Comparison of ENCODE assay signal across 1 cellular context in the genomic region with DNA sequence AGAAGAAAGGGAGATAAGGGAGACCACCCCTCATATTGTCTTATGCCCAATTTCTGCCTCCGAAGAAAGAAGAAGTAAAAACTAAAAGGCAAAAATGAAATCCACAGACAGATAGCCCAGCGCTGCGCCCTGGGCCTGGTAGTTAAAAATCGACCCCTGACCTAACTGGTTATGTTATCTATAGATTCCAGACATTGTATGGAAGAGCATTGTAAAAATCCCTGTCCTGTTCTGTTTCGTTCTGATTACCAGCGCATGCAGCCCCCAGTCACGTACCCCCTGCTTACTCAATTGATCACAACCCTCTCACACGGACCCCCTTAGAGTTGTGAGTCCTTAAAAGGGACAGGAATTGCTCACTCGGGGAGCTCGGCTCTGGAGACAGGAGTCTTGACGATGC.
TF ChIP-seq lines count a peak whose summit lies in the region.
"Not testable (repeated sequence)": the region's sequence is repeated elsewhere in the genome, so short reads cannot be mapped to it uniquely, and the experiment has no call there.

No MANE protein-coding gene starts in this region.

TF ChIP-seq in K562, 482 proteins besides CTCF, POLR2A, EP300 and RAD21 (continued from another document):
- TF ChIP-seq NR2C1 (IDR thresholded peaks at IDR 0.05), result peak; percentile 74
- peak; percentile 85 for TF ChIP-seq NR2C1 (tag; IDR thresholded peaks at IDR 0.05)
- TF ChIP-seq CCNT2 (IDR thresholded peaks at IDR 0.05; ENCODE audit: borderline replicate concordance, extremely low read depth, insufficient read length, low read depth, low read length), result peak; percentile 20
- peak; percentile 32; the same call in 1 of the 2 replicates for TF ChIP-seq DMBX1 (CRISPR knock-in tag; IDR thresholded peaks at IDR 0.05; ENCODE audit: borderline replicate concordance)
- peak; percentile 91 to 93 for TF ChIP-seq KDM1A (IDR thresholded peaks at IDR 0.05)
- TF ChIP-seq DPF2 (IDR thresholded peaks at IDR 0.05), result peak; percentile 71
- TF ChIP-seq SMARCA4 (IDR thresholded peaks at IDR 0.05), result peak; percentile 82
- TF ChIP-seq, protein P1, sequence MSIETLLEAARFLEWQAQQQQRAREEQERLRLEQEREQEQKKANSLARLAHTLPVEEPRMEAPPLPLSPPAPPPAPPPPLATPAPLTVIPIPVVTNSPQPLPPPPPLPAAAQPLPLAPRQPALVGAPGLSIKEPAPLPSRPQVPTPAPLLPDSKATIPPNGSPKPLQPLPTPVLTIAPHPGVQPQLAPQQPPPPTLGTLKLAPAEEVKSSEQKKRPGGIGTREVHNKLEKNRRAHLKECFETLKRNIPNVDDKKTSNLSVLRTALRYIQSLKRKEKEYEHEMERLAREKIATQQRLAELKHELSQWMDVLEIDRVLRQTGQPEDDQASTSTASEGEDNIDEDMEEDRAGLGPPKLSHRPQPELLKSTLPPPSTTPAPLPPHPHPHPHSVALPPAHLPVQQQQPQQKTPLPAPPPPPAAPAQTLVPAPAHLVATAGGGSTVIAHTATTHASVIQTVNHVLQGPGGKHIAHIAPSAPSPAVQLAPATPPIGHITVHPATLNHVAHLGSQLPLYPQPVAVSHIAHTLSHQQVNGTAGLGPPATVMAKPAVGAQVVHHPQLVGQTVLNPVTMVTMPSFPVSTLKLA (conservative IDR thresholded peaks at IDR 0.05), result peak in 1 of 2 experiments; percentile 28; a peak in 1 of 4 replicates
- TF ChIP-seq, protein P2, sequence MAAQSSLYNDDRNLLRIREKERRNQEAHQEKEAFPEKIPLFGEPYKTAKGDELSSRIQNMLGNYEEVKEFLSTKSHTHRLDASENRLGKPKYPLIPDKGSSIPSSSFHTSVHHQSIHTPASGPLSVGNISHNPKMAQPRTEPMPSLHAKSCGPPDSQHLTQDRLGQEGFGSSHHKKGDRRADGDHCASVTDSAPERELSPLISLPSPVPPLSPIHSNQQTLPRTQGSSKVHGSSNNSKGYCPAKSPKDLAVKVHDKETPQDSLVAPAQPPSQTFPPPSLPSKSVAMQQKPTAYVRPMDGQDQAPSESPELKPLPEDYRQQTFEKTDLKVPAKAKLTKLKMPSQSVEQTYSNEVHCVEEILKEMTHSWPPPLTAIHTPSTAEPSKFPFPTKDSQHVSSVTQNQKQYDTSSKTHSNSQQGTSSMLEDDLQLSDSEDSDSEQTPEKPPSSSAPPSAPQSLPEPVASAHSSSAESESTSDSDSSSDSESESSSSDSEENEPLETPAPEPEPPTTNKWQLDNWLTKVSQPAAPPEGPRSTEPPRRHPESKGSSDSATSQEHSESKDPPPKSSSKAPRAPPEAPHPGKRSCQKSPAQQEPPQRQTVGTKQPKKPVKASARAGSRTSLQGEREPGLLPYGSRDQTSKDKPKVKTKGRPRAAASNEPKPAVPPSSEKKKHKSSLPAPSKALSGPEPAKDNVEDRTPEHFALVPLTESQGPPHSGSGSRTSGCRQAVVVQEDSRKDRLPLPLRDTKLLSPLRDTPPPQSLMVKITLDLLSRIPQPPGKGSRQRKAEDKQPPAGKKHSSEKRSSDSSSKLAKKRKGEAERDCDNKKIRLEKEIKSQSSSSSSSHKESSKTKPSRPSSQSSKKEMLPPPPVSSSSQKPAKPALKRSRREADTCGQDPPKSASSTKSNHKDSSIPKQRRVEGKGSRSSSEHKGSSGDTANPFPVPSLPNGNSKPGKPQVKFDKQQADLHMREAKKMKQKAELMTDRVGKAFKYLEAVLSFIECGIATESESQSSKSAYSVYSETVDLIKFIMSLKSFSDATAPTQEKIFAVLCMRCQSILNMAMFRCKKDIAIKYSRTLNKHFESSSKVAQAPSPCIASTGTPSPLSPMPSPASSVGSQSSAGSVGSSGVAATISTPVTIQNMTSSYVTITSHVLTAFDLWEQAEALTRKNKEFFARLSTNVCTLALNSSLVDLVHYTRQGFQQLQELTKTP (IDR thresholded peaks at IDR 0.05; ENCODE audit: low read depth in 1 of 2, partially characterized antibody in 2 of 2), result peak in 1 of 2 experiments; percentile 24
- TF ChIP-seq NRF1 (conservative IDR thresholded peaks at IDR 0.05 in 1 of 2, IDR thresholded peaks at IDR 0.05 in 1 of 2), result 0 out of 4 replicates have a peak, but pooled peaks have one; percentile 16 to 26
- 0 out of 4 replicates have a peak, but pooled peaks of 1 of the 2 experiments have one; percentile 58 for TF ChIP-seq NONO (IDR thresholded peaks at IDR 0.05; ENCODE audit: low read depth in 2 of 2, low read length in 1 of 2)
- peak; percentile 88 for TF ChIP-seq TCF3 (CRISPR knock-in tag; IDR thresholded peaks at IDR 0.05)
- TF ChIP-seq LEF1 (IDR thresholded peaks at IDR 0.05), result 0 out of 2 replicates have a peak, but pooled peaks have one; percentile 19
- TF ChIP-seq CBFA2T2 (conservative IDR thresholded peaks at IDR 0.05), result peak; percentile 88
- TF ChIP-seq, protein P3, sequence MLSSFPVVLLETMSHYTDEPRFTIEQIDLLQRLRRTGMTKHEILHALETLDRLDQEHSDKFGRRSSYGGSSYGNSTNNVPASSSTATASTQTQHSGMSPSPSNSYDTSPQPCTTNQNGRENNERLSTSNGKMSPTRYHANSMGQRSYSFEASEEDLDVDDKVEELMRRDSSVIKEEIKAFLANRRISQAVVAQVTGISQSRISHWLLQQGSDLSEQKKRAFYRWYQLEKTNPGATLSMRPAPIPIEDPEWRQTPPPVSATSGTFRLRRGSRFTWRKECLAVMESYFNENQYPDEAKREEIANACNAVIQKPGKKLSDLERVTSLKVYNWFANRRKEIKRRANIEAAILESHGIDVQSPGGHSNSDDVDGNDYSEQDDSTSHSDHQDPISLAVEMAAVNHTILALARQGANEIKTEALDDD (IDR thresholded peaks at IDR 0.05), result peak; percentile 83
- peak; percentile 86 for TF ChIP-seq NCOR1 (IDR thresholded peaks at IDR 0.05)
- peak; percentile 35 to 63; a peak in 2 of 4 replicates for TF ChIP-seq TRIM24 (IDR thresholded peaks at IDR 0.05)
- TF ChIP-seq, protein P4, sequence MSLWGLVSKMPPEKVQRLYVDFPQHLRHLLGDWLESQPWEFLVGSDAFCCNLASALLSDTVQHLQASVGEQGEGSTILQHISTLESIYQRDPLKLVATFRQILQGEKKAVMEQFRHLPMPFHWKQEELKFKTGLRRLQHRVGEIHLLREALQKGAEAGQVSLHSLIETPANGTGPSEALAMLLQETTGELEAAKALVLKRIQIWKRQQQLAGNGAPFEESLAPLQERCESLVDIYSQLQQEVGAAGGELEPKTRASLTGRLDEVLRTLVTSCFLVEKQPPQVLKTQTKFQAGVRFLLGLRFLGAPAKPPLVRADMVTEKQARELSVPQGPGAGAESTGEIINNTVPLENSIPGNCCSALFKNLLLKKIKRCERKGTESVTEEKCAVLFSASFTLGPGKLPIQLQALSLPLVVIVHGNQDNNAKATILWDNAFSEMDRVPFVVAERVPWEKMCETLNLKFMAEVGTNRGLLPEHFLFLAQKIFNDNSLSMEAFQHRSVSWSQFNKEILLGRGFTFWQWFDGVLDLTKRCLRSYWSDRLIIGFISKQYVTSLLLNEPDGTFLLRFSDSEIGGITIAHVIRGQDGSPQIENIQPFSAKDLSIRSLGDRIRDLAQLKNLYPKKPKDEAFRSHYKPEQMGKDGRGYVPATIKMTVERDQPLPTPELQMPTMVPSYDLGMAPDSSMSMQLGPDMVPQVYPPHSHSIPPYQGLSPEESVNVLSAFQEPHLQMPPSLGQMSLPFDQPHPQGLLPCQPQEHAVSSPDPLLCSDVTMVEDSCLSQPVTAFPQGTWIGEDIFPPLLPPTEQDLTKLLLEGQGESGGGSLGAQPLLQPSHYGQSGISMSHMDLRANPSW (CRISPR knock-in tag; IDR thresholded peaks at IDR 0.05), result 0 out of 2 replicates have a peak, but pooled peaks have one; percentile 31
- TF ChIP-seq ARID1B (IDR thresholded peaks at IDR 0.05), result peak; percentile 91
- TF ChIP-seq ETV5 (CRISPR knock-in tag; IDR thresholded peaks at IDR 0.05; ENCODE audit: low read depth), result 0 out of 2 replicates have a peak, but pooled peaks have one; percentile 21
- peak; percentile 43; the same call in 1 of the 2 replicates for TF ChIP-seq MTA3 (IDR thresholded peaks at IDR 0.05; ENCODE audit: borderline replicate concordance)
- TF ChIP-seq KLF16 (IDR thresholded peaks at IDR 0.05), result peak; percentile 74
- TF ChIP-seq FOXM1 (IDR thresholded peaks at IDR 0.05; ENCODE audit: low read depth), result peak; percentile 60; the same call in 1 of the 2 replicates
- TF ChIP-seq FOXM1 (CRISPR knock-in tag; IDR thresholded peaks at IDR 0.05; ENCODE audit: low read depth), result not testable (repeated sequence)
- TF ChIP-seq, protein P5, sequence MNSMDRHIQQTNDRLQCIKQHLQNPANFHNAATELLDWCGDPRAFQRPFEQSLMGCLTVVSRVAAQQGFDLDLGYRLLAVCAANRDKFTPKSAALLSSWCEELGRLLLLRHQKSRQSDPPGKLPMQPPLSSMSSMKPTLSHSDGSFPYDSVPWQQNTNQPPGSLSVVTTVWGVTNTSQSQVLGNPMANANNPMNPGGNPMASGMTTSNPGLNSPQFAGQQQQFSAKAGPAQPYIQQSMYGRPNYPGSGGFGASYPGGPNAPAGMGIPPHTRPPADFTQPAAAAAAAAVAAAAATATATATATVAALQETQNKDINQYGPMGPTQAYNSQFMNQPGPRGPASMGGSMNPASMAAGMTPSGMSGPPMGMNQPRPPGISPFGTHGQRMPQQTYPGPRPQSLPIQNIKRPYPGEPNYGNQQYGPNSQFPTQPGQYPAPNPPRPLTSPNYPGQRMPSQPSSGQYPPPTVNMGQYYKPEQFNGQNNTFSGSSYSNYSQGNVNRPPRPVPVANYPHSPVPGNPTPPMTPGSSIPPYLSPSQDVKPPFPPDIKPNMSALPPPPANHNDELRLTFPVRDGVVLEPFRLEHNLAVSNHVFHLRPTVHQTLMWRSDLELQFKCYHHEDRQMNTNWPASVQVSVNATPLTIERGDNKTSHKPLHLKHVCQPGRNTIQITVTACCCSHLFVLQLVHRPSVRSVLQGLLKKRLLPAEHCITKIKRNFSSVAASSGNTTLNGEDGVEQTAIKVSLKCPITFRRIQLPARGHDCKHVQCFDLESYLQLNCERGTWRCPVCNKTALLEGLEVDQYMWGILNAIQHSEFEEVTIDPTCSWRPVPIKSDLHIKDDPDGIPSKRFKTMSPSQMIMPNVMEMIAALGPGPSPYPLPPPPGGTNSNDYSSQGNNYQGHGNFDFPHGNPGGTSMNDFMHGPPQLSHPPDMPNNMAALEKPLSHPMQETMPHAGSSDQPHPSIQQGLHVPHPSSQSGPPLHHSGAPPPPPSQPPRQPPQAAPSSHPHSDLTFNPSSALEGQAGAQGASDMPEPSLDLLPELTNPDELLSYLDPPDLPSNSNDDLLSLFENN (IDR thresholded peaks at IDR 0.05; ENCODE audit: low read depth in 2 of 2, low read length in 2 of 2), result peak in 1 of 2 experiments; percentile 30; a peak in 1 of 4 replicates
